In the genomic region with DNA sequence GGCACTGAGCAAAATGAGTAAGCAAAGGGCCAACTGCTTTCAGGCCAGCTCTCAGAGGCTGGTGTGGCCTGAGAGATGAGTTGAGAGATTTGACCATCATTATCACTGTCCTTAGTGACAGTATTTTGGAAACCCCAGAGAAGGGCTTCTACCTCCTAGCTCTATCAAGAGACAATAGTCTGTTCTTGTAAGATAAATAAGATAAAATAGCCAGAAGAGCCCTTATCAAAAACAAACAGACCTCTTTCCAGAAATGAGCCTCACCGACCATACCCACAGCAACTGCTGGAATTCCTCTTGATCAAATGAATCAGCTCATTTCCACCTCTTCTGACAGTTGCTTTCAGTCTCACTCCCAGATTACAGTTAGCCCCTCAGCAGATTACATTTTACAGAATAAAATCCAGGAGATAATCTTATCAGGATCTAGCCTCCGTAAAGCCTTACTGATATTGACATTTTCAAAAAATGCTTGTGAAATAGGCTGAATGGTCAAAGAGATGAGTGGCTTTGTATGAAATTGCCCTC, we compare ENCODE assay signal across 12 cellular contexts. TPM values are rescaled to one million over a fixed set of nuclear protein-coding genes. Genes with fewer than 3 reads are reported as not detected.
A peak's percentile ranks its signal among the peaks of the same experiment; 100 is the strongest.
DNase-seq lines count a peak whose midpoint lies in the region; ATAC-seq and TF ChIP-seq lines count a peak whose summit lies in the region.
"Had no signal": no experiment of that assay in that cellular context is flagged by ENCODE, and none has a peak within 500 bp of the region (broad histone marks: within the 10 kb centered on the region; RNA-seq: fewer than 3 reads in every experiment).

No MANE protein-coding gene starts in this region.

- WGBS in endodermal cell (ENCODE audit: insufficient coverage in 1 of 2, insufficient read length in 1 of 2), 2 experiments, result 81 to 100% methylated on average over 1 to 2 of the region's 2 CpGs

- peak; percentile 47 for ATAC-seq in HG03280 (IDR thresholded peaks at IDR 0.05; ENCODE audit: unreplicated experiment)
- no peak for ATAC-seq in activated naive CD8-positive, alpha-beta T cell treated with anti-CD3 and anti-CD28 coated beads, Interleukin-2, amount 50 U/mL, for 24 hours

- H3K4me1 Mint-ChIP-seq in activated naive CD8-positive, alpha-beta T cell treated with anti-CD3 and anti-CD28 coated beads, Interleukin-2, amount 50 U/mL, for 24 hours, result peaks cover 77% of the 10 kb centered on the region
- peaks cover 19% of the 10 kb centered on the region for H3K4me1 Mint-ChIP-seq in endodermal cell

- peaks cover 1% of the 10 kb centered on the region for H3K27me3 Mint-ChIP-seq in activated naive CD8-positive, alpha-beta T cell treated with anti-CD3 and anti-CD28 coated beads, Interleukin-2, amount 50 U/mL, for 24 hours
- peaks cover 17% of the 10 kb centered on the region for H3K27me3 Mint-ChIP-seq in endodermal cell (ENCODE audit: insufficient read depth)

- no peak overlapping the region for H3K9ac ChIP-seq in endodermal cell (ENCODE audit: extremely low read depth, low read length, poor library complexity, severe bottlenecking)

- H3K4me3 ChIP-seq in MG63 (no peak overlapping the region), endodermal cell (ENCODE audit: low read length) (no peak overlapping the region)
- H3K4me3 ChIP-seq: esophagus squamous epithelium had no signal

- H3K27me3 ChIP-seq in MG63 (no peaks in the 10 kb centered on the region), endodermal cell (ENCODE audit: control insufficient read depth, insufficient read depth, low read length, poor library complexity, severe bottlenecking) (peaks cover 26% of the 10 kb centered on the region)

- peaks cover 7% of the 10 kb centered on the region for H3K4me1 ChIP-seq in endodermal cell (ENCODE audit: control insufficient read depth, insufficient read depth, low read length)

- H3K27ac ChIP-seq in endodermal cell (ENCODE audit: low read depth, low read length), result no peak overlapping the region
- H3K27ac ChIP-seq: esophagus squamous epithelium had no signal

- H3K36me3 ChIP-seq in MG63 (no peaks in the 10 kb centered on the region), endodermal cell (ENCODE audit: control insufficient read depth, insufficient read depth, low read length) (no peaks in the 10 kb centered on the region)
- H3K36me3 ChIP-seq: esophagus squamous epithelium had no signal

- DNase-seq in CMK (ENCODE audit: low read depth) (peak; percentile 81), GM19240 (ENCODE audit: insufficient read length, low spot score) (peak; percentile 9), MG63 (no peak), endodermal cell (no peak), kidney tubule cell (ENCODE audit: low spot score) (no peak), NOMO-1 treated with DMSO at 0.1 percent for 48 hours (lab: John Stamatoyannopoulos, UW; ENCODE audit: unreplicated experiment) (no peak)
- no peak for DNase-seq in activated naive CD8-positive, alpha-beta T cell treated with anti-CD3 and anti-CD28 coated beads, Interleukin-2, amount 50 U/mL, for 24 hours
- DNase-seq: C1 segment of cervical spinal cord, esophagus squamous epithelium, mammary epithelial cell, small intestine had no signal

- H3K9me3 ChIP-seq in MG63 (peaks cover under 1% of the 10 kb centered on the region; the same call in 1 of the 2 replicates), endodermal cell (ENCODE audit: control insufficient read depth, low read length) (no peaks in the 10 kb centered on the region)
- H3K9me3 ChIP-seq: esophagus squamous epithelium had no signal

- peak overlapping the region; percentile 96 for H3K27ac Mint-ChIP-seq in activated naive CD8-positive, alpha-beta T cell treated with anti-CD3 and anti-CD28 coated beads, Interleukin-2, amount 50 U/mL, for 24 hours
- H3K27ac Mint-ChIP-seq in endodermal cell, result no peak overlapping the region

- no peaks in the 10 kb centered on the region for H3K9me3 Mint-ChIP-seq in activated naive CD8-positive, alpha-beta T cell treated with anti-CD3 and anti-CD28 coated beads, Interleukin-2, amount 50 U/mL, for 24 hours
- no peaks in the 10 kb centered on the region for H3K9me3 Mint-ChIP-seq in endodermal cell

- peaks cover 1% of the 10 kb centered on the region for H3K36me3 Mint-ChIP-seq in activated naive CD8-positive, alpha-beta T cell treated with anti-CD3 and anti-CD28 coated beads, Interleukin-2, amount 50 U/mL, for 24 hours (ENCODE audit: low read depth)
- H3K36me3 Mint-ChIP-seq in endodermal cell (ENCODE audit: low read depth), result no peaks in the 10 kb centered on the region

- peak overlapping the region; percentile 50 for H3K4me3 Mint-ChIP-seq in activated naive CD8-positive, alpha-beta T cell treated with anti-CD3 and anti-CD28 coated beads, Interleukin-2, amount 50 U/mL, for 24 hours
- no peak overlapping the region for H3K4me3 Mint-ChIP-seq in endodermal cell

- no peak for TF ChIP-seq CTCF in endodermal cell (conservative IDR thresholded peaks at IDR 0.05)

RNA-seq across cellular contexts. Expression of a gene that starts 4.5 kb away (rescaled TPM):
- not detected in 2 replicates for total RNA-seq in MG63 (2014; rRNA removed; shearing (Covaris generic); ENCODE audit: low replicate concordance)
- under 1 TPM in 1 of 2 donors, not detected in 1; 0.31 TPM for total RNA-seq in endodermal cell
- polyA plus RNA-seq in endodermal cell (2013, experiment 1 of 2), result 3.8 TPM
- polyA plus RNA-seq in endodermal cell (2013, experiment 2 of 2), result 2.5 TPM
- total RNA-seq: mammary epithelial cell had no signal
- polyA plus RNA-seq: mammary epithelial cell had no signal

Comparison
In these comparisons a context has a peak if more than half of its experiments do, and no peak if none do; other contexts are left out.
1. DNase-seq: peak in CMK (single experiment) and GM19240 (single experiment); none in activated naive CD8-positive, alpha-beta T cell treated with anti-CD3 and anti-CD28 coated beads, Interleukin-2, amount 50 U/mL, for 24 hours (single experiment), MG63 (single experiment), endodermal cell (single experiment), kidney tubule cell (single experiment) and NOMO-1 treated with DMSO at 0.1 percent for 48 hours (single experiment).